In the genomic region with DNA sequence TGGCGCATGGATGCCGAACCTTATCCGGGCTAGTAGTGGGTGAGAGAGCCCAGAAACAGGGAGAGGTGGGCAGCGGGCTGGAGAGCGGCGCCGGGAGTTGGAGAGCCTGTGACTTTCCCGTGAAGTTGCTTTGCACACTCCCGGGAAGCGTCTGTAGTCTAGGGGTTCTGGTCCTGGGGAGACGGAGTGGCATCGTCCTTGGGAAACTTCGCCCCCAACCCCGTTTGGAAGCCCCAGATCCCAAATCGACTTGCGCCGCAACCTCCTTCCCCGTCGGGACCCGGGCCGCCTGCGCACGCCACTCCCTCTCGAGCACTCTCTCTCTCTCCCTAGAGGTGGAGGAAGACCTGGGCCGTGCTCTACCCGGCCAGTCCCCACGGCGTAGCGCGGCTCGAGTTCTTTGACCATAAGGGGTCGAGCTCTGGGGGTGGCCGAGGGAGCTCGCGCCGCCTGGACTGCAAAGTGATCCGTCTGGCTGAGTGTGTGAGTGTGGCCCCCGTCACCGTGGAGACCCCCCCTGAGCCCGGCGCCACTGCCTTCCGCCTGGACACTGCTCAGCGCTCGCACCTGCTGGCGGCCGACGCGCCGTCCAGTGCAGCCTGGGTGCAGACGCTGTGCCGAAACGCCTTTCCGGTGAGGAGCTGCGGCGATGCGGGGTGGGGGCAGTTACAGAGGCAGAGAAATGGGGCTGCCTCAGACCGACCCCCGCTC, we compare ENCODE assay signal across 8 cellular contexts. TPM values are rescaled to one million over a fixed set of nuclear protein-coding genes. Genes with fewer than 3 reads are reported as not detected.
A peak's percentile ranks its signal among the peaks of the same experiment; 100 is the strongest.
DNase-seq lines count a peak whose midpoint lies in the region; ATAC-seq and TF ChIP-seq lines count a peak whose summit lies in the region.

No MANE protein-coding gene starts in this region.

- no peak overlapping the region for H3K4ac ChIP-seq in mesenchymal stem cell (ENCODE audit: low read depth in 1 of 2, low read length in 2 of 2)

- H3K9ac ChIP-seq in mesenchymal stem cell (ENCODE audit: low read length) = peak overlapping the region; percentile 93

- H3K27me3 ChIP-seq in WERI-Rb-1 (ENCODE audit: insufficient read depth, low read depth, severe bottlenecking) (no peaks in the 10 kb centered on the region), ectodermal cell (ENCODE audit: control insufficient read depth, insufficient read depth, low read length, poor library complexity, severe bottlenecking) (peaks cover 29% of the 10 kb centered on the region), mesenchymal stem cell (ENCODE audit: control insufficient read depth in 1 of 2, insufficient read depth in 1 of 2, low read length in 2 of 2) (no peaks in the 10 kb centered on the region), stomach (no peaks in the 10 kb centered on the region)

- peak overlapping the region; percentile 82 for H3K4me2 ChIP-seq in mesenchymal stem cell (ENCODE audit: low read length, poor library complexity, severe bottlenecking)

- no peak overlapping the region for H2BK15ac ChIP-seq in mesenchymal stem cell (ENCODE audit: low read depth, poor library complexity, severe bottlenecking)

- H4K91ac ChIP-seq in mesenchymal stem cell (ENCODE audit: low read length) = peak overlapping the region; percentile 1

- TF ChIP-seq EP300 in stomach (IDR thresholded peaks at IDR 0.05) = no peak

- peak overlapping the region in 1 of 2 experiments; percentile 92 for H3K23ac ChIP-seq in mesenchymal stem cell (ENCODE audit: low read length in 2 of 2)

- H2BK12ac ChIP-seq in mesenchymal stem cell (ENCODE audit: low read length in 2 of 2) = peak overlapping the region in 1 of 2 experiments; percentile 28

- TF ChIP-seq POLR2A in GM19193 (IDR thresholded peaks at IDR 0.05; ENCODE audit: extremely low read depth, insufficient read depth, insufficient read length) = peak; percentile 57
- TF ChIP-seq POLR2A in stomach (IDR thresholded peaks at IDR 0.05) = peak in 1 of 4 donors; percentile 1

- H3K14ac ChIP-seq in mesenchymal stem cell (ENCODE audit: low read length in 2 of 2) = peak overlapping the region in 1 of 2 experiments; percentile 97

- no peak overlapping the region for H2BK120ac ChIP-seq in mesenchymal stem cell (ENCODE audit: low read depth, low read length)

- peak overlapping the region; percentile 86 for H3K27ac ChIP-seq in WERI-Rb-1
- H3K27ac ChIP-seq in ectodermal cell (ENCODE audit: insufficient read depth, low read depth, low read length, poor library complexity, severe bottlenecking) = no peak overlapping the region
- H3K27ac ChIP-seq in mesenchymal stem cell (ENCODE audit: low read length, poor library complexity, severe bottlenecking) = peak overlapping the region; percentile 70
- H3K27ac ChIP-seq in stomach = peak overlapping the region; percentile 88 to 94 (median 91)

- peak overlapping the region; percentile 85 for H3K4me3 ChIP-seq in WERI-Rb-1 (ENCODE audit: low read depth, low read length)
- H3K4me3 ChIP-seq in ectodermal cell (ENCODE audit: insufficient read depth, low read depth, low read length) = peak overlapping the region; percentile 84
- H3K4me3 ChIP-seq in mesenchymal stem cell (ENCODE audit: insufficient read depth in 1 of 2, low read depth in 1 of 2, low read length in 2 of 2) = peak overlapping the region; percentile 66 to 99
- peak overlapping the region; percentile 78 to 85 (median 80) for H3K4me3 ChIP-seq in stomach

- DNase-seq in AG20443 (ENCODE audit: low spot score) = peak; percentile 51
- DNase-seq in WERI-Rb-1 = peak; percentile 71
- peak; percentile 71 for DNase-seq in mesenchymal stem cell
- peak; percentile 66 for DNase-seq in stomach
- DNase-seq in OCI-M2 (lab: John Stamatoyannopoulos, UW; ENCODE audit: unreplicated experiment) = no peak

- peak overlapping the region; percentile 35 for H4K8ac ChIP-seq in mesenchymal stem cell (ENCODE audit: low read length)

- peaks cover 25% of the 10 kb centered on the region for H3K79me1 ChIP-seq in mesenchymal stem cell (replicated peaks; ENCODE audit: low read length, poor library complexity, severe bottlenecking)

- WGBS in ectodermal cell, 2 experiments = 1% methylated on average over 58 of the region's 58 CpGs
- 2% methylated on average over 40 of the region's 58 CpGs for WGBS in mesenchymal stem cell
- WGBS in stomach, 5 donors = 0 to 3% (median 1%) methylated on average over 26 to 58 of the region's 58 CpGs

- peak overlapping the region; percentile 78 for H2AFZ ChIP-seq in mesenchymal stem cell (ENCODE audit: low read depth, low read length)

- H3K36me3 ChIP-seq in WERI-Rb-1 (peaks cover 10% of the 10 kb centered on the region), ectodermal cell (ENCODE audit: control insufficient read depth, insufficient read depth, low read length) (no peaks in the 10 kb centered on the region), mesenchymal stem cell (ENCODE audit: control insufficient read depth in 1 of 2, insufficient read depth in 2 of 2, low read depth in 1 of 2, low read length in 2 of 2) (peaks cover 13 to 22% of the 10 kb centered on the region in 2 experiments), stomach (peaks cover 8 to 14% (median 10%) of the 10 kb centered on the region in 4 donors)

- peak; percentile 33 for ATAC-seq in HG03520 (IDR thresholded peaks at IDR 0.05; ENCODE audit: unreplicated experiment)

- H3K18ac ChIP-seq in mesenchymal stem cell (ENCODE audit: low read depth in 1 of 2, low read length in 2 of 2) = peak overlapping the region in 1 of 2 experiments; percentile 79

- H3K9me3 ChIP-seq in WERI-Rb-1 (ENCODE audit: severe bottlenecking) (no peaks in the 10 kb centered on the region), ectodermal cell (ENCODE audit: control insufficient read depth, low read length) (no peaks in the 10 kb centered on the region), mesenchymal stem cell (ENCODE audit: control insufficient read depth, low read length) (no peaks in the 10 kb centered on the region), stomach (no peaks in the 10 kb centered on the region)

- H2BK5ac ChIP-seq in mesenchymal stem cell (ENCODE audit: low read depth, low read length, poor library complexity, severe bottlenecking) = no peak overlapping the region

- H2AK5ac ChIP-seq in mesenchymal stem cell (ENCODE audit: low read length, severe bottlenecking) = no peak overlapping the region

- TF ChIP-seq CTCF in WERI-Rb-1 (IDR thresholded peaks at IDR 0.05; ENCODE audit: low read depth, low read length) = 0 out of 2 replicates have a peak, but pooled peaks have one; percentile 0
- TF ChIP-seq CTCF in stomach (IDR thresholded peaks at IDR 0.05) = no peak

- peaks cover 15% of the 10 kb centered on the region for H3K4me1 ChIP-seq in ectodermal cell (ENCODE audit: control insufficient read depth, insufficient read depth, low read length)
- H3K4me1 ChIP-seq in mesenchymal stem cell (ENCODE audit: control insufficient read depth, insufficient read depth, low read depth, low read length) = peaks cover 21% of the 10 kb centered on the region
- H3K4me1 ChIP-seq in stomach = peaks cover 0 to 68% (median 41%) of the 10 kb centered on the region in 4 donors

- intact Hi-C loops in stomach (cut with DNase I; ENCODE audit: low total_unique reads) = no loop called here

RNA-seq across cellular contexts. Expression of a gene that starts 0.5 kb away (rescaled TPM):
- polyA plus RNA-seq in ectodermal cell (2013, experiment 1 of 4) = 15.9 TPM
- 12.7 TPM for polyA plus RNA-seq in ectodermal cell (2013, experiment 2 of 4)
- polyA plus RNA-seq in ectodermal cell (2013, experiment 3 of 4) = 10.7 TPM
- 10.7 TPM for polyA plus RNA-seq in ectodermal cell (2013, experiment 4 of 4)
- 13.9 TPM for polyA plus RNA-seq in mesenchymal stem cell (2013, experiment 1 of 2)
- polyA plus RNA-seq in mesenchymal stem cell (2013, experiment 2 of 2) = 14.3 TPM
- 10 to 100 TPM in 3 of 5 donors, 1 to 10 TPM in 2; 5.9 to 89.3 (median 12.2) TPM for total RNA-seq in stomach
- polyA plus RNA-seq in stomach = 10 to 100 TPM in 2 of 3 donors, 1 to 10 TPM in 1; 8.8 to 17.7 (median 17.4) TPM

RNA-seq across cellular contexts. Expression of a gene that starts 1.2 kb away (rescaled TPM):
- polyA plus RNA-seq in ectodermal cell (2013, experiment 1 of 4) = 33.8 TPM
- polyA plus RNA-seq in ectodermal cell (2013, experiment 2 of 4) = 28.7 TPM
- 29.1 TPM for polyA plus RNA-seq in ectodermal cell (2013, experiment 3 of 4)
- 30.3 TPM for polyA plus RNA-seq in ectodermal cell (2013, experiment 4 of 4)
- polyA plus RNA-seq in mesenchymal stem cell (2013, experiment 1 of 2) = 11.7 TPM
- polyA plus RNA-seq in mesenchymal stem cell (2013, experiment 2 of 2) = 11.7 TPM
- 10 to 100 TPM in 2 of 5 donors, 1 to 10 TPM in 2, under 1 TPM in 1; 0.89 to 49.0 (median 5.0) TPM for total RNA-seq in stomach
- polyA plus RNA-seq in stomach = 1 to 10 TPM in 2 of 3 donors, under 1 TPM in 1; 0.76 to 1.6 (median 1.1) TPM

RNA-seq across cellular contexts. Expression of a gene that starts 25.2 kb away (rescaled TPM):
- 25.1 TPM for polyA plus RNA-seq in ectodermal cell (2013, experiment 1 of 4)
- polyA plus RNA-seq in ectodermal cell (2013, experiment 2 of 4) = 30.9 TPM
- polyA plus RNA-seq in ectodermal cell (2013, experiment 3 of 4) = 26.9 TPM
- 26.7 TPM for polyA plus RNA-seq in ectodermal cell (2013, experiment 4 of 4)
- 21.6 TPM for polyA plus RNA-seq in mesenchymal stem cell (2013, experiment 1 of 2)
- polyA plus RNA-seq in mesenchymal stem cell (2013, experiment 2 of 2) = 20.7 TPM
- total RNA-seq in stomach = 10 to 100 TPM in 4 of 5 donors, 1 to 10 TPM in 1; 7.6 to 60.0 (median 23.7) TPM
- polyA plus RNA-seq in stomach = 10 to 100 TPM; 24.4 to 31.2 (median 25.5) TPM

RNA-seq across cellular contexts. Expression of a gene that starts 25.5 kb away (rescaled TPM):
- polyA plus RNA-seq in ectodermal cell (2013, experiment 1 of 4) = 89.2 TPM
- polyA plus RNA-seq in ectodermal cell (2013, experiment 2 of 4) = 87.6 TPM
- 99.1 TPM for polyA plus RNA-seq in ectodermal cell (2013, experiment 3 of 4)
- 102 TPM for polyA plus RNA-seq in ectodermal cell (2013, experiment 4 of 4)
- 81.1 TPM for polyA plus RNA-seq in mesenchymal stem cell (2013, experiment 1 of 2)
- 81.5 TPM for polyA plus RNA-seq in mesenchymal stem cell (2013, experiment 2 of 2)
- total RNA-seq in stomach = 100 to 1,000 TPM in 4 of 5 donors, 10 to 100 TPM in 1; 74.4 to 244 (median 173) TPM
- 100 to 1,000 TPM in 2 of 3 donors, 10 to 100 TPM in 1; 97.9 to 235 (median 139) TPM for polyA plus RNA-seq in stomach

RNA-seq across cellular contexts. Expression of a gene that starts 28.9 kb away (rescaled TPM):
- polyA plus RNA-seq in ectodermal cell (2013, experiment 1 of 4) = 1.2 TPM
- polyA plus RNA-seq in ectodermal cell (2013, experiment 2 of 4) = 0.60 TPM
- polyA plus RNA-seq in ectodermal cell (2013, experiment 3 of 4) = 0.85 TPM
- polyA plus RNA-seq in ectodermal cell (2013, experiment 4 of 4) = 0.85 TPM
- not detected for polyA plus RNA-seq in mesenchymal stem cell (2013, experiment 1 of 2)
- polyA plus RNA-seq in mesenchymal stem cell (2013, experiment 2 of 2) = 0.03 TPM
- total RNA-seq in stomach = 10 to 100 TPM in 4 of 5 donors, 1 to 10 TPM in 1; 6.6 to 42.6 (median 22.8) TPM
- 1 to 10 TPM; 2.1 to 5.3 (median 4.1) TPM for polyA plus RNA-seq in stomach
